Comparison of ENCODE assay signal across 20 cellular contexts in the genomic region with DNA sequence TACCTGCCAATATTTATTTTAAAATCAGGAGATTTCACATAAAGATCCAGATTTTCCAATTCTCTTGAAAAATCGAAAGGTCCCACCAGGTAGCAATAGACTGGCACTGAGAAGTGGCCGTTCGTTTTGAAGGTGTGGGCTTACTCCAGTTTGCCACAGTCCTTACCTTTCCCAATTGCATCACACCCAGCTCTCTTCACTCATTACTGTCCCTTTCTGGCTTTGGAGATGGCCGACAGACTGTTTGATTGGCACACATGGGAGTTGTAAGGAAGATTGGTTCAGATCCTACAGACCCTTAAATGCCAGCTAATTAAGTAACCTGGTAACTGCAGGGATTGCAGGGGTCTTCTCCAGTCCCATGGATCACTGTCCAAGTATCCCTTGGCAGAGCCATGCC.
"Had no signal": no experiment of that assay in that cellular context is flagged by ENCODE, and none has a peak within 500 bp of the region (broad histone marks: within the 10 kb centered on the region; RNA-seq: fewer than 3 reads in every experiment).

No MANE protein-coding gene starts in this region.

- H3K27ac Mint-ChIP-seq: activated naive CD4-positive, alpha-beta T cell treated with anti-CD3 and anti-CD28 coated beads, Interleukin-2, amount 50 U/mL, for 72 hours; mesothelial cell of epicardium; progenitor cell of endocrine pancreas; type B pancreatic cell had no signal

- ATAC-seq: activated naive CD4-positive, alpha-beta T cell treated with anti-CD3 and anti-CD28 coated beads, Interleukin-2, amount 50 U/mL, for 72 hours; gastroesophageal sphincter; left lobe of liver; naive thymus-derived CD8-positive, alpha-beta T cell had no signal

- H3K36me3 ChIP-seq: esophagus muscularis mucosa, gastroesophageal sphincter, spleen, thoracic aorta, vagina had no signal

- DNase-seq: activated CD4-positive, alpha-beta T cell treated with anti-CD3 and anti-CD28 coated beads for 1 hour; activated T-cell treated with anti-CD3 and anti-CD28 coated beads, Interleukin-2, amount 50 U/mL, for 1 hour; central memory CD4-positive, alpha-beta T cell; effector memory CD4-positive, alpha-beta T cell; naive thymus-derived CD8-positive, alpha-beta T cell; retina; spleen; stimulated activated CD4-positive, alpha-beta T cell treated with anti-CD3 and anti-CD28 coated beads, Interleukin-4, amount 100 ng/mL, for 1 hour; stimulated activated naive CD4-positive, alpha-beta T cell; WERI-Rb-1 had no signal

- H3K27me3 Mint-ChIP-seq: progenitor cell of endocrine pancreas, type B pancreatic cell had no signal

- H3K9me3 ChIP-seq: esophagus muscularis mucosa, gastroesophageal sphincter, thoracic aorta, vagina had no signal

- H3K36me3 Mint-ChIP-seq: activated naive CD4-positive, alpha-beta T cell treated with anti-CD3 and anti-CD28 coated beads, Interleukin-2, amount 50 U/mL, for 72 hours; naive thymus-derived CD8-positive, alpha-beta T cell; type B pancreatic cell had no signal

- H3K4me3 ChIP-seq: esophagus muscularis mucosa, gastroesophageal sphincter, lung, spleen, thoracic aorta, vagina had no signal

- H3K27me3 ChIP-seq: esophagus muscularis mucosa, gastroesophageal sphincter, vagina had no signal

- H3K27ac ChIP-seq: spleen, thoracic aorta, vagina had no signal

- H3K4me3 Mint-ChIP-seq: mesothelial cell of epicardium; naive thymus-derived CD8-positive, alpha-beta T cell; type B pancreatic cell had no signal

- H3K9me3 Mint-ChIP-seq: activated naive CD4-positive, alpha-beta T cell treated with anti-CD3 and anti-CD28 coated beads, Interleukin-2, amount 50 U/mL, for 72 hours; naive thymus-derived CD8-positive, alpha-beta T cell had no signal
